1 cellular context compared by ENCODE assay signal in genomic region chr5:88388476-88389170, GRCh38.
TF ChIP-seq lines count a peak whose summit lies in the region.

No MANE protein-coding gene starts in this region.

TF ChIP-seq in GM23338, 12 proteins besides CTCF, POLR2A, EP300 and RAD21 (continued from another document):
- TF ChIP-seq ZNF462 (CRISPR knock-in tag; IDR thresholded peaks at IDR 0.05): peak; percentile 88
- TF ChIP-seq CREB1 (CRISPR knock-in tag; IDR thresholded peaks at IDR 0.05; ENCODE audit: low read depth): peak; percentile 44; the same call in 1 of the 2 replicates
- TF ChIP-seq NANOG (IDR thresholded peaks at IDR 0.05; ENCODE audit: borderline replicate concordance): peak; percentile 87; the same call in 1 of the 2 replicates
